ENCODE assay signal across 17 cellular contexts in genomic region chr5:125478599-125478998, GRCh38.
DNase-seq lines count a peak whose midpoint lies in the region; ATAC-seq and TF ChIP-seq lines count a peak whose summit lies in the region.
"Had no signal": no experiment of that assay in that cellular context is flagged by ENCODE, and none has a peak within 500 bp of the region (broad histone marks: within the 10 kb centered on the region; RNA-seq: fewer than 3 reads in every experiment).

No MANE protein-coding gene starts in this region.

- no TSS peak for BruUV-seq in Panc1 (replicated peaks; lab: Mats Ljungman, UMichigan)

- intact Hi-C loops in Panc1 (cut with micrococcal nuclease; ENCODE audit: unreplicated experiment) = no loop called here
- intact Hi-C loops in left colon (cut with DNase I, micrococcal nuclease) = no loop called here
- intact Hi-C loops in transverse colon (cut with DNase I; ENCODE audit: low total_unique reads) = no loop called here
- intact Hi-C loops in Right ventricle myocardium inferior (cut with DNase I) = no loop called here

- in situ Hi-C loops in Panc1 (cut with HindIII; ENCODE audit: low pct_unique_long_range_greater_than_20kb, low sequenced_read_pairs) = no loop called here
- in situ Hi-C loops in transverse colon (cut with MboI; ENCODE audit: low pct_ligation_motif_present in 1 of 4, low pct_unique_long_range_greater_than_20kb in 1 of 4, low sequenced_read_pairs in 3 of 4) = no loop called here

- H3K36me3 ChIP-seq in Panc1 (ENCODE audit: control insufficient read depth, insufficient read depth, low read length) (no peaks in the 10 kb centered on the region; the same call in 1 of the 2 replicates), transverse colon (no peaks in the 10 kb centered on the region)
- H3K36me3 ChIP-seq: BE2C had no signal

- no peak for TF ChIP-seq EP300 in transverse colon (IDR thresholded peaks at IDR 0.05; ENCODE audit: low read depth)

- POLR2A ChIA-PET in Panc1 (lab: Charles Lee) = interaction anchor here (0.6 kb wide), 1 partner anchor 666 kb away, joined by 4 read pairs; no protein-coding TSS in a partner anchor

- WGBS in transverse colon (ENCODE audit: low coverage in 1 of 2), 2 donors = 83% methylated on average over 4 of the region's 4 CpGs; no CpG with 5 or more reads in 1 of the 2 donors

- no peak for TF ChIP-seq POLR2A in transverse colon (IDR thresholded peaks at IDR 0.05)

- ATAC-seq in Panc1 (no peak), left colon (peak; percentile 100), Right ventricle myocardium inferior (no peak), GM18870 (IDR thresholded peaks at IDR 0.05; ENCODE audit: unreplicated experiment) (no peak)

- DNase-seq in DMS153 (lab: John Stamatoyannopoulos, UW) (peak; percentile 42), DMS153 treated with DMSO at 0.1 percent for 48 hours (lab: John Stamatoyannopoulos, UW; ENCODE audit: unreplicated experiment) (no peak), Panc1 (ENCODE audit: low read depth, low spot score) (no peak), left colon (peak; percentile 28 to 58), transverse colon (peak; percentile 34), NCI-H2196 (lab: John Stamatoyannopoulos, UW; ENCODE audit: unreplicated experiment) (no peak), Right ventricle myocardium inferior (ENCODE audit: missing footprints) (no peak)
- DNase-seq: 8988T; BE2C; CD4-positive, alpha-beta memory T cell; GF-D8; MM.1S; NCI-H1105; NCI-H1694; NK-92 treated with Interleukin-12 subunit alpha and Interleukin-12 subunit beta, amount 100 ng/mL, for 24 hours; RPMI8226 had no signal

- no peak overlapping the region for H3K4me3 ChIP-seq in Panc1 (ENCODE audit: low read depth in 2 of 2, low read length in 2 of 2)
- no peak overlapping the region for H3K4me3 ChIP-seq in transverse colon

- CTCF ChIA-PET in Panc1 (lab: Charles Lee) = no interaction called here

- H3K27me3 ChIP-seq in Panc1 (ENCODE audit: control insufficient read depth, insufficient read depth, low read length) (no peaks in the 10 kb centered on the region), transverse colon (no peaks in the 10 kb centered on the region)
- H3K27me3 ChIP-seq: BE2C had no signal

- peaks cover 18% of the 10 kb centered on the region; the same call in 1 of the 2 replicates for H3K9me3 ChIP-seq in Panc1 (ENCODE audit: control insufficient read depth, insufficient read depth, low read depth, low read length)
- H3K9me3 ChIP-seq in transverse colon = no peaks in the 10 kb centered on the region
- H3K9me3 ChIP-seq: BE2C had no signal

- H3K27ac ChIP-seq in Panc1 (ENCODE audit: low read length) (peak overlapping the region; percentile 100; the same call in 1 of the 2 replicates), transverse colon (peak overlapping the region in 1 of 4 donors; percentile 36)

- peaks cover 7% of the 10 kb centered on the region for H3K4me1 ChIP-seq in Panc1 (ENCODE audit: control insufficient read depth, insufficient read depth, low read length)
- H3K4me1 ChIP-seq in transverse colon = peaks cover 0 to 7% (median 3%) of the 10 kb centered on the region in 4 donors

- TF ChIP-seq CTCF in Panc1 (IDR thresholded peaks at IDR 0.05) = no peak
- TF ChIP-seq CTCF in transverse colon (IDR thresholded peaks at IDR 0.05) = no peak

Comparison
In these comparisons a context has a peak if more than half of its experiments do, and no peak if none do; other contexts are left out.
1. DNase-seq: peak in DMS153 (single experiment), left colon (2 of 2) and transverse colon (single experiment); none in DMS153 treated with DMSO at 0.1 percent for 48 hours (single experiment), Panc1 (single experiment), NCI-H2196 (single experiment) and Right ventricle myocardium inferior (single experiment).